In the genomic region with DNA sequence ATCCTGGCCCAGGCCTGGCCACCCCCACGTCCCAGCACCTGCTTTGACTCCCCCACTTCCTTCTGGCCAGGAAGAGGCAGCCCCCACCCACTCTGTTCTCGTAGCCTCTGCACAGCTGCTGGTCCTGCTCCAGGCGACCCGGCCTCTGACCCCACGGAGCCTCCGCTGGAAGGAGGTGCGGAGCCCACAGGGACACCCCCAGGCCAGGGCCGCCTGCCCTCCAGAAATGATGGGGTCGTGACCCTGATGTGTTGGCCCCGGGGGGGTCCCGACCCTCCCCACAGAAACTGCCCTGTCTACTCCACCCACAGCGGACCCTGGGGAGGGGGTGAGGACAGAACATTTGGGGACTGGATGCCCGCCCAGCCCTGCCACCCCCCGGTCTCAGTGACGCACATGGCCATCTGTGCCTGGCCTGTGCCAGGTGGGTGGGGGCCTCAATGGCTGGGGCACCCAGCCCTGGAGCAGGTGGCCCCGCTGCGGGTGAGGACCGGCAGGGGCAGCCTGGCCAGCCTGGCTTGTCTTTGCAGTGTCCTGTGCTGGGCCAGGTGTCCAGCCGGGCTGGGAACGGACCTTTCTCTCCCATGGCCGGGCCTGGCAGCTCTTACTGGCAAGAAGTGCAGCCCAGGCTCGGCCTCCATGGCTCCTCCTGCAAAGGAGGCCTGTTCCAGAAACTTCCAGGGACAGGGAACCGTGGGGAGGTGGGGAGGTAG, we compare ENCODE assay signal across 12 cellular contexts.
DNase-seq lines count a peak whose midpoint lies in the region; ATAC-seq and TF ChIP-seq lines count a peak whose summit lies in the region.
"Had no signal": no experiment of that assay in that cellular context is flagged by ENCODE, and none has a peak within 500 bp of the region (broad histone marks: within the 10 kb centered on the region; RNA-seq: fewer than 3 reads in every experiment).

No MANE protein-coding gene starts in this region.

- no peaks in the 10 kb centered on the region for H4K20me1 ChIP-seq in OCI-LY7 (ENCODE audit: insufficient read depth, low read length)

- CTCF ChIA-PET in activated CD4-positive, alpha-beta T cell treated with anti-CD3 and anti-CD28 coated beads, Interleukin-2, amount 10 ng/mL, durations not matched to agents 7 days and 5 days (lab: Charles Lee): interaction anchor here (0.6 to 1.7 kb wide), 7 partner anchors 9 to 102 kb away, joined by 3 to 7 read pairs (median 5); no protein-coding TSS in a partner anchor
- CTCF ChIA-PET in OCI-LY7 (lab: Charles Lee; ENCODE audit: unreplicated experiment): interaction anchor here (0.7 kb wide), 1 partner anchor 882 kb away, joined by 3 read pairs; no protein-coding TSS in a partner anchor

- DNase-seq in activated CD4-positive, alpha-beta T cell treated with anti-CD3 and anti-CD28 coated beads, Interleukin-2, amount 10 ng/mL, durations not matched to agents 7 days and 5 days: no peak
- DNase-seq in activated CD4-positive, alpha-beta T cell treated with anti-CD3 and anti-CD28 coated beads, Interleukin-2, amount 50 U/mL, for 1 hour: no peak
- no peak for DNase-seq in colonic mucosa
- DNase-seq in naive thymus-derived CD8-positive, alpha-beta T cell: no peak
- peak in 1 of 2 donors; percentile 86 for DNase-seq in upper lobe of left lung
- DNase-seq in stimulated activated CD4-positive, alpha-beta T cell treated with anti-CD3 and anti-CD28 coated beads, Interleukin-1b, Interleukin-23, amount 100 ng/mL, for 48 hours: no peak
- DNase-seq in OCI-LY7 (ENCODE audit: low spot score): no peak
- DNase-seq: brain microvascular endothelial cell, glutamatergic neuron, NCI-H2029 treated with DMSO at 0.1 percent for 48 hours had no signal

- peaks cover 4% of the 10 kb centered on the region for H3K36me3 ChIP-seq in colonic mucosa
- peaks cover 7 to 22% (median 17%) of the 10 kb centered on the region in 4 donors for H3K36me3 ChIP-seq in upper lobe of left lung
- H3K36me3 ChIP-seq in OCI-LY7 (ENCODE audit: insufficient read depth, low read length): no peaks in the 10 kb centered on the region

- TF ChIP-seq EP300 in upper lobe of left lung (IDR thresholded peaks at IDR 0.05): no peak

- WGBS in upper lobe of left lung, 2 donors: 35 to 66% methylated on average over 2 to 13 of the region's 23 CpGs

- H3K4me1 Mint-ChIP-seq in activated CD4-positive, alpha-beta T cell treated with anti-CD3 and anti-CD28 coated beads, Interleukin-2, amount 10 ng/mL, durations not matched to agents 7 days and 5 days: peaks cover 18% of the 10 kb centered on the region
- peaks cover 4 to 49% (median 22%) of the 10 kb centered on the region in 4 donors for H3K4me1 Mint-ChIP-seq in naive thymus-derived CD8-positive, alpha-beta T cell

- no peaks in the 10 kb centered on the region for H3K9me2 ChIP-seq in OCI-LY7 (ENCODE audit: insufficient read depth, low read length)

- TF ChIP-seq CTCF in colonic mucosa (IDR thresholded peaks at IDR 0.05) (no peak), upper lobe of left lung (IDR thresholded peaks at IDR 0.05) (no peak), OCI-LY7 (conservative IDR thresholded peaks at IDR 0.05; ENCODE audit: low read length) (no peak)

- BruUV-seq in OCI-LY7 (replicated peaks; lab: Mats Ljungman, UMichigan): no TSS peak

- H3K4me1 ChIP-seq in colonic mucosa (peaks cover 7% of the 10 kb centered on the region), upper lobe of left lung (peaks cover 45 to 57% (median 52%) of the 10 kb centered on the region in 4 donors), OCI-LY7 (ENCODE audit: insufficient read depth, low read length, poor library complexity, severe bottlenecking) (peaks cover 3% of the 10 kb centered on the region)

- POLR2A ChIA-PET in activated CD4-positive, alpha-beta T cell treated with anti-CD3 and anti-CD28 coated beads, Interleukin-2, amount 10 ng/mL, durations not matched to agents 7 days and 5 days (lab: Charles Lee): no interaction called here
- POLR2A ChIA-PET in naive thymus-derived CD8-positive, alpha-beta T cell (lab: Charles Lee): interaction anchor here (0.9 to 9.4 kb wide), 8 partner anchors 13 to 122 kb away, joined by 3 to 112 read pairs (median 4); partner anchors contain the start of gene FAAP20
- POLR2A ChIA-PET in OCI-LY7 (lab: Charles Lee): interaction anchor here (0.6 kb wide), 1 partner anchor 87 kb away, joined by 3 read pairs; no protein-coding TSS in a partner anchor

- ATAC-seq in naive thymus-derived CD8-positive, alpha-beta T cell: no peak
- ATAC-seq in upper lobe of left lung (ENCODE audit: low FRiP score in 2 of 2) (no peak), GM19467 (IDR thresholded peaks at IDR 0.05; ENCODE audit: unreplicated experiment) (no peak)

- no peaks in the 10 kb centered on the region for H3K27me3 Mint-ChIP-seq in activated CD4-positive, alpha-beta T cell treated with anti-CD3 and anti-CD28 coated beads, Interleukin-2, amount 10 ng/mL, durations not matched to agents 7 days and 5 days
- H3K27me3 Mint-ChIP-seq in naive thymus-derived CD8-positive, alpha-beta T cell: no peaks in the 10 kb centered on the region

- intact Hi-C loops in colonic mucosa (cut with DNase I): no loop called here
- intact Hi-C loops in OCI-LY7 (cut with micrococcal nuclease; ENCODE audit: unreplicated experiment): no loop called here

- H3K27me3 ChIP-seq in colonic mucosa (peaks cover 4% of the 10 kb centered on the region), upper lobe of left lung (peaks cover 0 to 7% (median 0%) of the 10 kb centered on the region in 4 donors)
- H3K27me3 ChIP-seq: brain microvascular endothelial cell had no signal

- H3K4me2 ChIP-seq in OCI-LY7 (ENCODE audit: low read length): no peak overlapping the region

- H3K4me3 Mint-ChIP-seq in activated CD4-positive, alpha-beta T cell treated with anti-CD3 and anti-CD28 coated beads, Interleukin-2, amount 10 ng/mL, durations not matched to agents 7 days and 5 days: no peak overlapping the region
- H3K4me3 Mint-ChIP-seq in naive thymus-derived CD8-positive, alpha-beta T cell: peak overlapping the region in 2 of 10 donors; percentile 52 to 83

- H3K9me3 ChIP-seq in colonic mucosa (no peaks in the 10 kb centered on the region), upper lobe of left lung (no peaks in the 10 kb centered on the region), OCI-LY7 (ENCODE audit: low read length) (no peaks in the 10 kb centered on the region)

- no peak overlapping the region for H2AFZ ChIP-seq in OCI-LY7 (ENCODE audit: low read length)

- H3K36me3 Mint-ChIP-seq in activated CD4-positive, alpha-beta T cell treated with anti-CD3 and anti-CD28 coated beads, Interleukin-2, amount 10 ng/mL, durations not matched to agents 7 days and 5 days (ENCODE audit: low read depth): peaks cover 7% of the 10 kb centered on the region
- peaks cover 4 to 14% (median 10%) of the 10 kb centered on the region in 3 donors for H3K36me3 Mint-ChIP-seq in naive thymus-derived CD8-positive, alpha-beta T cell

- H3K27ac ChIP-seq in colonic mucosa (peak overlapping the region; percentile 78), upper lobe of left lung (peak overlapping the region; percentile 88 to 95 (median 94)), OCI-LY7 (ENCODE audit: low read depth, low read length, poor library complexity, severe bottlenecking) (no peak overlapping the region)
- H3K27ac ChIP-seq: brain microvascular endothelial cell had no signal

- H3K9me3 Mint-ChIP-seq in activated CD4-positive, alpha-beta T cell treated with anti-CD3 and anti-CD28 coated beads, Interleukin-2, amount 10 ng/mL, durations not matched to agents 7 days and 5 days: no peaks in the 10 kb centered on the region
- no peaks in the 10 kb centered on the region for H3K9me3 Mint-ChIP-seq in naive thymus-derived CD8-positive, alpha-beta T cell
- H3K9me3 Mint-ChIP-seq: neural crest cell had no signal

- TF ChIP-seq POLR2A in upper lobe of left lung (IDR thresholded peaks at IDR 0.05): no peak

- H3K27ac Mint-ChIP-seq in activated CD4-positive, alpha-beta T cell treated with anti-CD3 and anti-CD28 coated beads, Interleukin-2, amount 10 ng/mL, durations not matched to agents 7 days and 5 days: peak overlapping the region; percentile 41
- peak overlapping the region in 8 of 10 donors; percentile 56 to 96 (median 90) for H3K27ac Mint-ChIP-seq in naive thymus-derived CD8-positive, alpha-beta T cell

- peak overlapping the region in 1 of 2 donors; percentile 24 for H3K9ac ChIP-seq in colonic mucosa (ENCODE audit: low read depth in 2 of 2, low read length in 2 of 2)

- H3K79me2 ChIP-seq in OCI-LY7 (ENCODE audit: insufficient read depth, low read depth, low read length): no peaks in the 10 kb centered on the region

- no peak overlapping the region for H3K4me3 ChIP-seq in colonic mucosa
- H3K4me3 ChIP-seq in upper lobe of left lung: no peak overlapping the region
- H3K4me3 ChIP-seq in OCI-LY7 (ENCODE audit: low read depth, low read length, poor library complexity, severe bottlenecking): no peak overlapping the region
